1 cellular context compared by ENCODE assay signal in genomic region chr2:112481528-112482228, GRCh38.
TF ChIP-seq lines count a peak whose summit lies in the region.

Gene TTL (plus strand): TSS chr2:112482156. CDS start chr2:112482345, 189 bp downstream.

TF ChIP-seq in K562, 482 proteins besides CTCF, POLR2A, EP300 and RAD21 (continued from another document and continues in another):
- TF ChIP-seq ATF2 (CRISPR knock-in tag; IDR thresholded peaks at IDR 0.05) (no peak), FOXP4 (CRISPR knock-in tag; IDR thresholded peaks at IDR 0.05; ENCODE audit: borderline replicate concordance) (no peak), SNIP1 (IDR thresholded peaks at IDR 0.05; ENCODE audit: low read depth) (no peak), ZNF143 (CRISPR knock-in tag; IDR thresholded peaks at IDR 0.05) (no peak), GATA2 (CRISPR knock-in tag; IDR thresholded peaks at IDR 0.05) (no peak), CHD7 (IDR thresholded peaks at IDR 0.05; ENCODE audit: low read depth, low read length) (no peak), SUPT5H (IDR thresholded peaks at IDR 0.05) (peak; percentile 29), GABPB1 (CRISPR knock-in tag; IDR thresholded peaks at IDR 0.05) (no peak), HDAC6 (IDR thresholded peaks at IDR 0.05; ENCODE audit: low read depth, low read length) (no peak), ZBTB2 (IDR thresholded peaks at IDR 0.05) (no peak), AFF1 (IDR thresholded peaks at IDR 0.05; ENCODE audit: low read depth in 1 of 2, partially characterized antibody in 2 of 2) (no peak), ZBTB1 (CRISPR knock-in tag; IDR thresholded peaks at IDR 0.05; ENCODE audit: borderline replicate concordance, low read depth) (no peak; the same call in 1 of the 2 replicates), TCFL5 (CRISPR knock-in tag; conservative IDR thresholded peaks at IDR 0.05) (no peak), TARDBP (IDR thresholded peaks at IDR 0.05) (no peak), TRIM25 (IDR thresholded peaks at IDR 0.05; ENCODE audit: borderline replicate concordance) (no peak), RBM14 (IDR thresholded peaks at IDR 0.05; ENCODE audit: borderline replicate concordance, insufficient read depth, low read depth, low read length) (no peak), STAT5B (CRISPR knock-in tag; IDR thresholded peaks at IDR 0.05) (no peak), ZNF23 (CRISPR knock-in tag; IDR thresholded peaks at IDR 0.05) (no peak), CEBPB (tag; IDR thresholded peaks at IDR 0.05) (no peak), HSF4 (CRISPR knock-in tag; IDR thresholded peaks at IDR 0.05; ENCODE audit: borderline replicate concordance) (no peak), CXXC5 (CRISPR knock-in tag; IDR thresholded peaks at IDR 0.05) (peak; percentile 84), ZNF324 (CRISPR knock-in tag; IDR thresholded peaks at IDR 0.05) (no peak), PHF8 (IDR thresholded peaks at IDR 0.05; ENCODE audit: borderline replicate concordance, low read length) (peak; percentile 57; the same call in 1 of the 2 replicates), HMGXB4 (CRISPR knock-in tag; IDR thresholded peaks at IDR 0.05) (no peak), ZNF830 (CRISPR knock-in tag; IDR thresholded peaks at IDR 0.05) (no peak), ZFPM2 (CRISPR knock-in tag; IDR thresholded peaks at IDR 0.05) (no peak), NR2C2 (CRISPR knock-in tag; IDR thresholded peaks at IDR 0.05) (no peak), NR2C2 (tag; IDR thresholded peaks at IDR 0.05) (no peak)
